ENCODE assay signal across 1 cellular context in the genomic region with DNA sequence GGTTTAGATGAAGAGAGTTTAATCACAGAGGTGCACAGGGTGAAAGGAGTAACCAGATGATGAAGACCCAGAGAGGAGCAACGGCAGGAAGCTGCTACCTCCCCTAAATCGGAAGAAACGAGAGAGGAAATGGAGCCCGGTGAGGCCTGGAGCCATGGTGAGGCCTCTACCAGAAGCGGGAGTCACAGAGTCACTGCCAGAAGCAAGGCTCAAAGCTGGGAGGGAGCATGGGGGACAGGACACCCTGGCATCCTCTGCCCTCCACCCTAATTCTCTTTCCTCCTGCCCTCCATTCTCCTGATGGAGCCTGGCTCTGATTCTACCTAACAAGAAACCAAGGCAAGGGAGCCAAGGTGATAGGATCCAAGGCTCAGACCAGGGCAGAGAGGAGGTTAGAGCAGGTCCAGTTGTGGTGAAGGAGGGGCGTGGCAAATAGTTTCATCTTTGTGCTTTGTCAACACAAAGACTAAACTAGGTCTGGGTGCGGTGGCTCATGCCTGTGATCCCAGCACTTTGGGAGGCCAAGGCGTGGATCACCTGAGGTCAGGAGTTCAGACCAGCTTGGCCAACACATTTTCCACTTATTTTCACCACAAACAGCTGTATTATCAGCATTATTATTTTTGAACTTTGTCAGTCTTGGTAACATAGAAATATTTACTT.
TF ChIP-seq lines count a peak whose summit lies in the region.

No MANE protein-coding gene starts in this region.

TF ChIP-seq in GM23338, 12 proteins besides CTCF, POLR2A, EP300 and RAD21 (continued from another document):
- TF ChIP-seq, protein P1, sequence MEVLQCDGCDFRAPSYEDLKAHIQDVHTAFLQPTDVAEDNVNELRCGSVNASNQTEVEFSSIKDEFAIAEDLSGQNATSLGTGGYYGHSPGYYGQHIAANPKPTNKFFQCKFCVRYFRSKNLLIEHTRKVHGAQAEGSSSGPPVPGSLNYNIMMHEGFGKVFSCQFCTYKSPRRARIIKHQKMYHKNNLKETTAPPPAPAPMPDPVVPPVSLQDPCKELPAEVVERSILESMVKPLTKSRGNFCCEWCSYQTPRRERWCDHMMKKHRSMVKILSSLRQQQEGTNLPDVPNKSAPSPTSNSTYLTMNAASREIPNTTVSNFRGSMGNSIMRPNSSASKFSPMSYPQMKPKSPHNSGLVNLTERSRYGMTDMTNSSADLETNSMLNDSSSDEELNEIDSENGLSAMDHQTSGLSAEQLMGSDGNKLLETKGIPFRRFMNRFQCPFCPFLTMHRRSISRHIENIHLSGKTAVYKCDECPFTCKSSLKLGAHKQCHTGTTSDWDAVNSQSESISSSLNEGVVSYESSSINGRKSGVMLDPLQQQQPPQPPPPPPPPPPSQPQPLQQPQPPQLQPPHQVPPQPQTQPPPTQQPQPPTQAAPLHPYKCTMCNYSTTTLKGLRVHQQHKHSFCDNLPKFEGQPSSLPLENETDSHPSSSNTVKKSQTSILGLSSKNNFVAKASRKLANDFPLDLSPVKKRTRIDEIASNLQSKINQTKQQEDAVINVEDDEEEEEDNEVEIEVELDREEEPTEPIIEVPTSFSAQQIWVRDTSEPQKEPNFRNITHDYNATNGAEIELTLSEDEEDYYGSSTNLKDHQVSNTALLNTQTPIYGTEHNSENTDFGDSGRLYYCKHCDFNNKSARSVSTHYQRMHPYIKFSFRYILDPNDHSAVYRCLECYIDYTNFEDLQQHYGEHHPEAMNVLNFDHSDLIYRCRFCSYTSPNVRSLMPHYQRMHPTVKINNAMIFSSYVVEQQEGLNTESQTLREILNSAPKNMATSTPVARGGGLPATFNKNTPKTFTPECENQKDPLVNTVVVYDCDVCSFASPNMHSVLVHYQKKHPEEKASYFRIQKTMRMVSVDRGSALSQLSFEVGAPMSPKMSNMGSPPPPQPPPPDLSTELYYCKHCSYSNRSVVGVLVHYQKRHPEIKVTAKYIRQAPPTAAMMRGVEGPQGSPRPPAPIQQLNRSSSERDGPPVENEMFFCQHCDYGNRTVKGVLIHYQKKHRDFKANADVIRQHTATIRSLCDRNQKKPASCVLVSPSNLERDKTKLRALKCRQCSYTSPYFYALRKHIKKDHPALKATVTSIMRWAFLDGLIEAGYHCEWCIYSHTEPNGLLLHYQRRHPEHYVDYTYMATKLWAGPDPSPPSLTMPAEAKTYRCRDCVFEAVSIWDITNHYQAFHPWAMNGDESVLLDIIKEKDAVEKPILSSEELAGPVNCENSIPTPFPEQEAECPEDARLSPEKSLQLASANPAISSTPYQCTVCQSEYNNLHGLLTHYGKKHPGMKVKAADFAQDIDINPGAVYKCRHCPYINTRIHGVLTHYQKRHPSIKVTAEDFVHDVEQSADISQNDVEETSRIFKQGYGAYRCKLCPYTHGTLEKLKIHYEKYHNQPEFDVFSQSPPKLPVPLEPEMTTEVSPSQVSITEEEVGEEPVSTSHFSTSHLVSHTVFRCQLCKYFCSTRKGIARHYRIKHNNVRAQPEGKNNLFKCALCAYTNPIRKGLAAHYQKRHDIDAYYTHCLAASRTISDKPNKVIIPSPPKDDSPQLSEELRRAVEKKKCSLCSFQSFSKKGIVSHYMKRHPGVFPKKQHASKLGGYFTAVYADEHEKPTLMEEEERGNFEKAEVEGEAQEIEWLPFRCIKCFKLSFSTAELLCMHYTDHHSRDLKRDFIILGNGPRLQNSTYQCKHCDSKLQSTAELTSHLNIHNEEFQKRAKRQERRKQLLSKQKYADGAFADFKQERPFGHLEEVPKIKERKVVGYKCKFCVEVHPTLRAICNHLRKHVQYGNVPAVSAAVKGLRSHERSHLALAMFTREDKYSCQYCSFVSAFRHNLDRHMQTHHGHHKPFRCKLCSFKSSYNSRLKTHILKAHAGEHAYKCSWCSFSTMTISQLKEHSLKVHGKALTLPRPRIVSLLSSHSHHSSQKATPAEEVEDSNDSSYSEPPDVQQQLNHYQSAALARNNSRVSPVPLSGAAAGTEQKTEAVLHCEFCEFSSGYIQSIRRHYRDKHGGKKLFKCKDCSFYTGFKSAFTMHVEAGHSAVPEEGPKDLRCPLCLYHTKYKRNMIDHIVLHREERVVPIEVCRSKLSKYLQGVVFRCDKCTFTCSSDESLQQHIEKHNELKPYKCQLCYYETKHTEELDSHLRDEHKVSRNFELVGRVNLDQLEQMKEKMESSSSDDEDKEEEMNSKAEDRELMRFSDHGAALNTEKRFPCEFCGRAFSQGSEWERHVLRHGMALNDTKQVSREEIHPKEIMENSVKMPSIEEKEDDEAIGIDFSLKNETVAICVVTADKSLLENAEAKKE (CRISPR knock-in tag; IDR thresholded peaks at IDR 0.05) = no peak
- TF ChIP-seq EZH2phosphoT487 (IDR thresholded peaks at IDR 0.05; ENCODE audit: unreplicated experiment) = no peak
- TF ChIP-seq, protein P2, sequence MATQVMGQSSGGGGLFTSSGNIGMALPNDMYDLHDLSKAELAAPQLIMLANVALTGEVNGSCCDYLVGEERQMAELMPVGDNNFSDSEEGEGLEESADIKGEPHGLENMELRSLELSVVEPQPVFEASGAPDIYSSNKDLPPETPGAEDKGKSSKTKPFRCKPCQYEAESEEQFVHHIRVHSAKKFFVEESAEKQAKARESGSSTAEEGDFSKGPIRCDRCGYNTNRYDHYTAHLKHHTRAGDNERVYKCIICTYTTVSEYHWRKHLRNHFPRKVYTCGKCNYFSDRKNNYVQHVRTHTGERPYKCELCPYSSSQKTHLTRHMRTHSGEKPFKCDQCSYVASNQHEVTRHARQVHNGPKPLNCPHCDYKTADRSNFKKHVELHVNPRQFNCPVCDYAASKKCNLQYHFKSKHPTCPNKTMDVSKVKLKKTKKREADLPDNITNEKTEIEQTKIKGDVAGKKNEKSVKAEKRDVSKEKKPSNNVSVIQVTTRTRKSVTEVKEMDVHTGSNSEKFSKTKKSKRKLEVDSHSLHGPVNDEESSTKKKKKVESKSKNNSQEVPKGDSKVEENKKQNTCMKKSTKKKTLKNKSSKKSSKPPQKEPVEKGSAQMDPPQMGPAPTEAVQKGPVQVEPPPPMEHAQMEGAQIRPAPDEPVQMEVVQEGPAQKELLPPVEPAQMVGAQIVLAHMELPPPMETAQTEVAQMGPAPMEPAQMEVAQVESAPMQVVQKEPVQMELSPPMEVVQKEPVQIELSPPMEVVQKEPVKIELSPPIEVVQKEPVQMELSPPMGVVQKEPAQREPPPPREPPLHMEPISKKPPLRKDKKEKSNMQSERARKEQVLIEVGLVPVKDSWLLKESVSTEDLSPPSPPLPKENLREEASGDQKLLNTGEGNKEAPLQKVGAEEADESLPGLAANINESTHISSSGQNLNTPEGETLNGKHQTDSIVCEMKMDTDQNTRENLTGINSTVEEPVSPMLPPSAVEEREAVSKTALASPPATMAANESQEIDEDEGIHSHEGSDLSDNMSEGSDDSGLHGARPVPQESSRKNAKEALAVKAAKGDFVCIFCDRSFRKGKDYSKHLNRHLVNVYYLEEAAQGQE (IDR thresholded peaks at IDR 0.05; ENCODE audit: unreplicated experiment) = no peak
- TF ChIP-seq, protein P3, sequence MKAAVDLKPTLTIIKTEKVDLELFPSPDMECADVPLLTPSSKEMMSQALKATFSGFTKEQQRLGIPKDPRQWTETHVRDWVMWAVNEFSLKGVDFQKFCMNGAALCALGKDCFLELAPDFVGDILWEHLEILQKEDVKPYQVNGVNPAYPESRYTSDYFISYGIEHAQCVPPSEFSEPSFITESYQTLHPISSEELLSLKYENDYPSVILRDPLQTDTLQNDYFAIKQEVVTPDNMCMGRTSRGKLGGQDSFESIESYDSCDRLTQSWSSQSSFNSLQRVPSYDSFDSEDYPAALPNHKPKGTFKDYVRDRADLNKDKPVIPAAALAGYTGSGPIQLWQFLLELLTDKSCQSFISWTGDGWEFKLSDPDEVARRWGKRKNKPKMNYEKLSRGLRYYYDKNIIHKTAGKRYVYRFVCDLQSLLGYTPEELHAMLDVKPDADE (IDR thresholded peaks at IDR 0.05) = no peak
